Comparison of ENCODE assay signal across 8 cellular contexts in the genomic region with DNA sequence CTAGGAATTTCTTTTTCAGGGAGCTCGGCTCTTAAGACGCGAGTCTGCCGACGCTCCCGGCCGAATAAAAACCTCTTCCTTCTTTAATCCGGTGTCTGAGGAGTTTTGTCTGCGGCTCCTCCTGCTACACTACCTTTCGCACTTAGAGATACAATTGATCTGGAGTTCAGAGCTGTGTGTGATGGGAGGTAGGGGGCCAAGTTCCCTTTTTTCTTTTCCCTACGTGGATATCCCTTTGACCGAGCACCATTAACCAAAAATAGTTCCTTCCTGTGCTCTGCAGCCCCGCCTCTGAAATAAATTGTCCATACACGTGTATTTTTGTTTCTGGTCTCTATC. TPM values are rescaled to one million over a fixed set of nuclear protein-coding genes. Genes with fewer than 3 reads are reported as not detected.
DNase-seq lines count a peak whose midpoint lies in the region; ATAC-seq and TF ChIP-seq lines count a peak whose summit lies in the region.

No MANE protein-coding gene starts in this region.

- no peaks in the 10 kb centered on the region for H3K9me3 ChIP-seq in Peyer's patch
- H3K9me3 ChIP-seq in colonic mucosa, result no peaks in the 10 kb centered on the region
- no peaks in the 10 kb centered on the region for H3K9me3 ChIP-seq in mesodermal cell (ENCODE audit: control insufficient read depth, low read length)
- H3K9me3 ChIP-seq in vagina, result no peaks in the 10 kb centered on the region

- peak; percentile 10 for ATAC-seq in HG02943 (IDR thresholded peaks at IDR 0.05; ENCODE audit: low read depth, unreplicated experiment)
- ATAC-seq in HG03442 (IDR thresholded peaks at IDR 0.05; ENCODE audit: unreplicated experiment), result no peak

- WGBS in mesodermal cell (ENCODE audit: insufficient coverage in 2 of 2), 2 experiments, result 0 to 2% methylated on average over 11 of the region's 14 CpGs

- no peak for TF ChIP-seq POLR2A in Peyer's patch (IDR thresholded peaks at IDR 0.05)
- TF ChIP-seq POLR2A in vagina (IDR thresholded peaks at IDR 0.05), result no peak

- peaks cover 0 to 22% (median 2%) of the 10 kb centered on the region in 4 donors for H3K4me1 ChIP-seq in Peyer's patch
- no peaks in the 10 kb centered on the region for H3K4me1 ChIP-seq in colonic mucosa
- peaks cover 15% of the 10 kb centered on the region for H3K4me1 ChIP-seq in mesodermal cell (ENCODE audit: control insufficient read depth, insufficient read depth, low read length, poor library complexity, severe bottlenecking)
- H3K4me1 ChIP-seq in vagina, result peaks cover 31% of the 10 kb centered on the region

- H3K36me3 ChIP-seq in Peyer's patch (peaks cover 0 to 9% (median 0%) of the 10 kb centered on the region in 3 donors), colonic mucosa (peaks cover 6% of the 10 kb centered on the region), mesodermal cell (ENCODE audit: control insufficient read depth, insufficient read depth, low read length) (no peaks in the 10 kb centered on the region), vagina (peaks cover 0 to 8% of the 10 kb centered on the region in 2 donors)

- H3K27ac ChIP-seq in Peyer's patch, result peak overlapping the region; percentile 73 to 90 (median 75)
- peak overlapping the region; percentile 68 for H3K27ac ChIP-seq in colonic mucosa
- no peak overlapping the region for H3K27ac ChIP-seq in mesodermal cell (ENCODE audit: low read depth, low read length, severe bottlenecking)
- H3K27ac ChIP-seq in vagina, result peak overlapping the region; percentile 90

- no peaks in the 10 kb centered on the region for H3K27me3 ChIP-seq in Peyer's patch
- H3K27me3 ChIP-seq in colonic mucosa, result no peaks in the 10 kb centered on the region
- H3K27me3 ChIP-seq in vagina, result no peaks in the 10 kb centered on the region

- intact Hi-C loops in colonic mucosa (cut with DNase I), result no loop called here
- intact Hi-C loops in vagina (cut with DNase I), result loop anchor here (10.0 kb wide), 1 partner anchor 49 kb away; no protein-coding TSS in a partner anchor

- peak overlapping the region; percentile 69 to 86 (median 79) for H3K4me3 ChIP-seq in Peyer's patch
- H3K4me3 ChIP-seq in colonic mucosa, result peak overlapping the region; percentile 99
- H3K4me3 ChIP-seq in mesodermal cell (ENCODE audit: extremely low read depth, insufficient read depth, low read length, poor library complexity, severe bottlenecking), result peak overlapping the region; percentile 64
- H3K4me3 ChIP-seq in vagina, result peak overlapping the region; percentile 86 to 88

- DNase-seq in NCI-H82 (lab: John Stamatoyannopoulos, UW) (peak; percentile 45), NCI-H82 treated with DMSO at 0.1 percent for 48 hours (lab: John Stamatoyannopoulos, UW; ENCODE audit: unreplicated experiment) (no peak), Peyer's patch (no peak), colonic mucosa (peak; percentile 41), vagina (ENCODE audit: extremely low spot score in 2 of 2) (no peak)

- TF ChIP-seq CTCF in Peyer's patch (IDR thresholded peaks at IDR 0.05) (no peak), colonic mucosa (IDR thresholded peaks at IDR 0.05) (no peak), vagina (IDR thresholded peaks at IDR 0.05) (no peak)

- peak overlapping the region; percentile 86 to 93 for H3K9ac ChIP-seq in colonic mucosa (ENCODE audit: low read depth in 2 of 2, low read length in 2 of 2)

RNA-seq across cellular contexts. Expression of gene PGM2, which starts 0.6 kb away (rescaled TPM):
- total RNA-seq in Peyer's patch, result 10 to 100 TPM; 11.3 to 27.2 (median 16.5) TPM
- 10 to 100 TPM; 32.6 to 37.2 TPM for total RNA-seq in colonic mucosa
- 12.4 TPM for polyA plus RNA-seq in mesodermal cell (2013, experiment 1 of 2)
- 14.0 TPM for polyA plus RNA-seq in mesodermal cell (2013, experiment 2 of 2)
- 30.2 TPM for total RNA-seq in vagina

Comparison
In these comparisons a context has a peak if more than half of its experiments do, and no peak if none do; other contexts are left out.
1. DNase-seq: peak in NCI-H82 (single experiment) and colonic mucosa (single experiment); none in NCI-H82 treated with DMSO at 0.1 percent for 48 hours (single experiment), Peyer's patch (0 of 3) and vagina (0 of 2).
2. Peak in every context shown above with its lines, with median percentiles within 50 percentile points of each other: H3K4me3 ChIP-seq.